In the genomic region with DNA sequence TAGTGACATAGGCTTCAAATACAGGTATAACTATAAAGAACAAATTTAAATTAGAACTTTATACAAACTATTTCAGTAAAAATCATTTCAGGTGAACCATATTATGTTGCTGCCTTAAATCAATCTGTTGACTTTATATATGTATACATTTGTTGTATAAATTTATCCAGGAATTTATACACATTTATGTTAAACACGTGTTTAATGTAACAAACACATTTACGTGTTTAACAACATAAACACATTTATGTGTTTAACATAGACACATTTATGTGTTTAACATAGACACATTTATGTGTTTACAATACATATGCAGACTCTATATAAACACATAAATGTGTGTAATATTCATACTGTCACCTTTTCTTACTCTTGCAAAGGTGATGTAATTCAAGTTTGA, we compare ENCODE assay signal across 1 cellular context.
TF ChIP-seq lines count a peak whose summit lies in the region.

No MANE protein-coding gene starts in this region.

TF ChIP-seq in K562, 482 proteins besides CTCF, POLR2A, EP300 and RAD21 (continued from another document and continues in another):
- TF ChIP-seq, protein P1, sequence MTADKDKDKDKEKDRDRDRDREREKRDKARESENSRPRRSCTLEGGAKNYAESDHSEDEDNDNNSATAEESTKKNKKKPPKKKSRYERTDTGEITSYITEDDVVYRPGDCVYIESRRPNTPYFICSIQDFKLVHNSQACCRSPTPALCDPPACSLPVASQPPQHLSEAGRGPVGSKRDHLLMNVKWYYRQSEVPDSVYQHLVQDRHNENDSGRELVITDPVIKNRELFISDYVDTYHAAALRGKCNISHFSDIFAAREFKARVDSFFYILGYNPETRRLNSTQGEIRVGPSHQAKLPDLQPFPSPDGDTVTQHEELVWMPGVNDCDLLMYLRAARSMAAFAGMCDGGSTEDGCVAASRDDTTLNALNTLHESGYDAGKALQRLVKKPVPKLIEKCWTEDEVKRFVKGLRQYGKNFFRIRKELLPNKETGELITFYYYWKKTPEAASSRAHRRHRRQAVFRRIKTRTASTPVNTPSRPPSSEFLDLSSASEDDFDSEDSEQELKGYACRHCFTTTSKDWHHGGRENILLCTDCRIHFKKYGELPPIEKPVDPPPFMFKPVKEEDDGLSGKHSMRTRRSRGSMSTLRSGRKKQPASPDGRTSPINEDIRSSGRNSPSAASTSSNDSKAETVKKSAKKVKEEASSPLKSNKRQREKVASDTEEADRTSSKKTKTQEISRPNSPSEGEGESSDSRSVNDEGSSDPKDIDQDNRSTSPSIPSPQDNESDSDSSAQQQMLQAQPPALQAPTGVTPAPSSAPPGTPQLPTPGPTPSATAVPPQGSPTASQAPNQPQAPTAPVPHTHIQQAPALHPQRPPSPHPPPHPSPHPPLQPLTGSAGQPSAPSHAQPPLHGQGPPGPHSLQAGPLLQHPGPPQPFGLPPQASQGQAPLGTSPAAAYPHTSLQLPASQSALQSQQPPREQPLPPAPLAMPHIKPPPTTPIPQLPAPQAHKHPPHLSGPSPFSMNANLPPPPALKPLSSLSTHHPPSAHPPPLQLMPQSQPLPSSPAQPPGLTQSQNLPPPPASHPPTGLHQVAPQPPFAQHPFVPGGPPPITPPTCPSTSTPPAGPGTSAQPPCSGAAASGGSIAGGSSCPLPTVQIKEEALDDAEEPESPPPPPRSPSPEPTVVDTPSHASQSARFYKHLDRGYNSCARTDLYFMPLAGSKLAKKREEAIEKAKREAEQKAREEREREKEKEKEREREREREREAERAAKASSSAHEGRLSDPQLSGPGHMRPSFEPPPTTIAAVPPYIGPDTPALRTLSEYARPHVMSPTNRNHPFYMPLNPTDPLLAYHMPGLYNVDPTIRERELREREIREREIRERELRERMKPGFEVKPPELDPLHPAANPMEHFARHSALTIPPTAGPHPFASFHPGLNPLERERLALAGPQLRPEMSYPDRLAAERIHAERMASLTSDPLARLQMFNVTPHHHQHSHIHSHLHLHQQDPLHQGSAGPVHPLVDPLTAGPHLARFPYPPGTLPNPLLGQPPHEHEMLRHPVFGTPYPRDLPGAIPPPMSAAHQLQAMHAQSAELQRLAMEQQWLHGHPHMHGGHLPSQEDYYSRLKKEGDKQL (CRISPR knock-in tag; IDR thresholded peaks at IDR 0.05; ENCODE audit: borderline replicate concordance), result no peak
- TF ChIP-seq, protein P2, sequence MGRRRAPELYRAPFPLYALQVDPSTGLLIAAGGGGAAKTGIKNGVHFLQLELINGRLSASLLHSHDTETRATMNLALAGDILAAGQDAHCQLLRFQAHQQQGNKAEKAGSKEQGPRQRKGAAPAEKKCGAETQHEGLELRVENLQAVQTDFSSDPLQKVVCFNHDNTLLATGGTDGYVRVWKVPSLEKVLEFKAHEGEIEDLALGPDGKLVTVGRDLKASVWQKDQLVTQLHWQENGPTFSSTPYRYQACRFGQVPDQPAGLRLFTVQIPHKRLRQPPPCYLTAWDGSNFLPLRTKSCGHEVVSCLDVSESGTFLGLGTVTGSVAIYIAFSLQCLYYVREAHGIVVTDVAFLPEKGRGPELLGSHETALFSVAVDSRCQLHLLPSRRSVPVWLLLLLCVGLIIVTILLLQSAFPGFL (CRISPR knock-in tag; IDR thresholded peaks at IDR 0.05), result no peak
- TF ChIP-seq ZNF507 (tag; conservative IDR thresholded peaks at IDR 0.05) (no peak), ETV1 (tag; conservative IDR thresholded peaks at IDR 0.05; ENCODE audit: low read depth) (no peak), ZNF444 (CRISPR knock-in tag; IDR thresholded peaks at IDR 0.05) (no peak), TAF15 (IDR thresholded peaks at IDR 0.05; ENCODE audit: low read depth, low read length) (no peak), BHLHE40 (IDR thresholded peaks at IDR 0.05; ENCODE audit: low read length) (no peak), BACH1 (tag; IDR thresholded peaks at IDR 0.05) (no peak), NR3C1 (CRISPR knock-in tag; IDR thresholded peaks at IDR 0.05) (no peak), ESRRA (IDR thresholded peaks at IDR 0.05; ENCODE audit: borderline replicate concordance, low read depth) (no peak), HIVEP1 (CRISPR knock-in tag; IDR thresholded peaks at IDR 0.05) (0 out of 2 replicates have a peak, but pooled peaks have one; percentile 40), RBM39 (optimal IDR thresholded peaks at IDR 0.05; ENCODE audit: low read depth, low read length) (no peak), POLR2AphosphoS2 (IDR thresholded peaks at IDR 0.05; ENCODE audit: low read length) (no peak), GATAD2B (IDR thresholded peaks at IDR 0.05; ENCODE audit: borderline replicate concordance) (no peak), SAFB (IDR thresholded peaks at IDR 0.05; ENCODE audit: borderline replicate concordance, low read depth, low read length) (no peak), ZNF140 (CRISPR knock-in tag; IDR thresholded peaks at IDR 0.05) (peak; percentile 98), ZNF165 (CRISPR knock-in tag; IDR thresholded peaks at IDR 0.05; ENCODE audit: borderline replicate concordance) (no peak), ELF2 (CRISPR knock-in tag; IDR thresholded peaks at IDR 0.05) (no peak), HMG20A (CRISPR knock-in tag; conservative IDR thresholded peaks at IDR 0.05) (no peak), NCOA4 (IDR thresholded peaks at IDR 0.05; ENCODE audit: partially characterized antibody) (no peak), HDAC2 (IDR thresholded peaks at IDR 0.05) (no peak), TCF7 (IDR thresholded peaks at IDR 0.05; ENCODE audit: borderline replicate concordance) (no peak), SAFB2 (IDR thresholded peaks at IDR 0.05; ENCODE audit: borderline replicate concordance, low read depth, low read length, severe bottlenecking) (no peak), ZNF408 (CRISPR knock-in tag; IDR thresholded peaks at IDR 0.05; ENCODE audit: low read depth) (peak; percentile 96), TEAD2 (tag; IDR thresholded peaks at IDR 0.05) (no peak), ZSCAN29 (IDR thresholded peaks at IDR 0.05) (no peak), LEF1 (IDR thresholded peaks at IDR 0.05) (no peak), ZNF57 (CRISPR knock-in tag; IDR thresholded peaks at IDR 0.05) (no peak), RFX5 (IDR thresholded peaks at IDR 0.05; ENCODE audit: low read depth, low read length) (no peak), ZNF217 (CRISPR knock-in tag; IDR thresholded peaks at IDR 0.05) (no peak)
- TF ChIP-seq, protein P3, sequence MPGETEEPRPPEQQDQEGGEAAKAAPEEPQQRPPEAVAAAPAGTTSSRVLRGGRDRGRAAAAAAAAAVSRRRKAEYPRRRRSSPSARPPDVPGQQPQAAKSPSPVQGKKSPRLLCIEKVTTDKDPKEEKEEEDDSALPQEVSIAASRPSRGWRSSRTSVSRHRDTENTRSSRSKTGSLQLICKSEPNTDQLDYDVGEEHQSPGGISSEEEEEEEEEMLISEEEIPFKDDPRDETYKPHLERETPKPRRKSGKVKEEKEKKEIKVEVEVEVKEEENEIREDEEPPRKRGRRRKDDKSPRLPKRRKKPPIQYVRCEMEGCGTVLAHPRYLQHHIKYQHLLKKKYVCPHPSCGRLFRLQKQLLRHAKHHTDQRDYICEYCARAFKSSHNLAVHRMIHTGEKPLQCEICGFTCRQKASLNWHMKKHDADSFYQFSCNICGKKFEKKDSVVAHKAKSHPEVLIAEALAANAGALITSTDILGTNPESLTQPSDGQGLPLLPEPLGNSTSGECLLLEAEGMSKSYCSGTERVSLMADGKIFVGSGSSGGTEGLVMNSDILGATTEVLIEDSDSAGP (CRISPR knock-in tag; IDR thresholded peaks at IDR 0.05), result no peak
- TF ChIP-seq, protein P4, sequence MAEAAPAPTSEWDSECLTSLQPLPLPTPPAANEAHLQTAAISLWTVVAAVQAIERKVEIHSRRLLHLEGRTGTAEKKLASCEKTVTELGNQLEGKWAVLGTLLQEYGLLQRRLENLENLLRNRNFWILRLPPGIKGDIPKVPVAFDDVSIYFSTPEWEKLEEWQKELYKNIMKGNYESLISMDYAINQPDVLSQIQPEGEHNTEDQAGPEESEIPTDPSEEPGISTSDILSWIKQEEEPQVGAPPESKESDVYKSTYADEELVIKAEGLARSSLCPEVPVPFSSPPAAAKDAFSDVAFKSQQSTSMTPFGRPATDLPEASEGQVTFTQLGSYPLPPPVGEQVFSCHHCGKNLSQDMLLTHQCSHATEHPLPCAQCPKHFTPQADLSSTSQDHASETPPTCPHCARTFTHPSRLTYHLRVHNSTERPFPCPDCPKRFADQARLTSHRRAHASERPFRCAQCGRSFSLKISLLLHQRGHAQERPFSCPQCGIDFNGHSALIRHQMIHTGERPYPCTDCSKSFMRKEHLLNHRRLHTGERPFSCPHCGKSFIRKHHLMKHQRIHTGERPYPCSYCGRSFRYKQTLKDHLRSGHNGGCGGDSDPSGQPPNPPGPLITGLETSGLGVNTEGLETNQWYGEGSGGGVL (CRISPR knock-in tag; IDR thresholded peaks at IDR 0.05), result no peak
- TF ChIP-seq, protein P5, sequence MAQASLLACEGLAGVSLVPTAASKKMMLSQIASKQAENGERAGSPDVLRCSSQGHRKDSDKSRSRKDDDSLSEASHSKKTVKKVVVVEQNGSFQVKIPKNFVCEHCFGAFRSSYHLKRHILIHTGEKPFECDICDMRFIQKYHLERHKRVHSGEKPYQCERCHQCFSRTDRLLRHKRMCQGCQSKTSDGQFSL (CRISPR knock-in tag; IDR thresholded peaks at IDR 0.05), result no peak
- TF ChIP-seq, protein P5 (tag; IDR thresholded peaks at IDR 0.05), result no peak
- TF ChIP-seq, protein P6, sequence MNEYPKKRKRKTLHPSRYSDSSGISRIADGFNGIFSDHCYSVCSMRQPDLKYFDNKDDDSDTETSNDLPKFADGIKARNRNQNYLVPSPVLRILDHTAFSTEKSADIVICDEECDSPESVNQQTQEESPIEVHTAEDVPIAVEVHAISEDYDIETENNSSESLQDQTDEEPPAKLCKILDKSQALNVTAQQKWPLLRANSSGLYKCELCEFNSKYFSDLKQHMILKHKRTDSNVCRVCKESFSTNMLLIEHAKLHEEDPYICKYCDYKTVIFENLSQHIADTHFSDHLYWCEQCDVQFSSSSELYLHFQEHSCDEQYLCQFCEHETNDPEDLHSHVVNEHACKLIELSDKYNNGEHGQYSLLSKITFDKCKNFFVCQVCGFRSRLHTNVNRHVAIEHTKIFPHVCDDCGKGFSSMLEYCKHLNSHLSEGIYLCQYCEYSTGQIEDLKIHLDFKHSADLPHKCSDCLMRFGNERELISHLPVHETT (CRISPR knock-in tag; conservative IDR thresholded peaks at IDR 0.05 in 1 of 2, IDR thresholded peaks at IDR 0.05 in 1 of 2), result no peak
- TF ChIP-seq, protein P7, sequence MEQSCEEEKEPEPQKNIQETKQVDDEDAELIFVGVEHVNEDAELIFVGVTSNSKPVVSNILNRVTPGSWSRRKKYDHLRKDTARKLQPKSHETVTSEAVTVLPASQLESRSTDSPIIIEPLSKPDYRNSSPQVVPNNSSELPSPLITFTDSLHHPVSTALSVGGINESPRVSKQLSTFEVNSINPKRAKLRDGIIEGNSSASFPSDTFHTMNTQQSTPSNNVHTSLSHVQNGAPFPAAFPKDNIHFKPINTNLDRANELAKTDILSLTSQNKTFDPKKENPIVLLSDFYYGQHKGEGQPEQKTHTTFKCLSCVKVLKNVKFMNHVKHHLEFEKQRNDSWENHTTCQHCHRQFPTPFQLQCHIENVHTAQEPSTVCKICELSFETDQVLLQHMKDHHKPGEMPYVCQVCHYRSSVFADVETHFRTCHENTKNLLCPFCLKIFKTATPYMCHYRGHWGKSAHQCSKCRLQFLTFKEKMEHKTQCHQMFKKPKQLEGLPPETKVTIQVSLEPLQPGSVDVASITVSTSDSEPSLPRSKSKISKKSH (CRISPR knock-in tag; IDR thresholded peaks at IDR 0.05), result no peak
- TF ChIP-seq, protein P8, sequence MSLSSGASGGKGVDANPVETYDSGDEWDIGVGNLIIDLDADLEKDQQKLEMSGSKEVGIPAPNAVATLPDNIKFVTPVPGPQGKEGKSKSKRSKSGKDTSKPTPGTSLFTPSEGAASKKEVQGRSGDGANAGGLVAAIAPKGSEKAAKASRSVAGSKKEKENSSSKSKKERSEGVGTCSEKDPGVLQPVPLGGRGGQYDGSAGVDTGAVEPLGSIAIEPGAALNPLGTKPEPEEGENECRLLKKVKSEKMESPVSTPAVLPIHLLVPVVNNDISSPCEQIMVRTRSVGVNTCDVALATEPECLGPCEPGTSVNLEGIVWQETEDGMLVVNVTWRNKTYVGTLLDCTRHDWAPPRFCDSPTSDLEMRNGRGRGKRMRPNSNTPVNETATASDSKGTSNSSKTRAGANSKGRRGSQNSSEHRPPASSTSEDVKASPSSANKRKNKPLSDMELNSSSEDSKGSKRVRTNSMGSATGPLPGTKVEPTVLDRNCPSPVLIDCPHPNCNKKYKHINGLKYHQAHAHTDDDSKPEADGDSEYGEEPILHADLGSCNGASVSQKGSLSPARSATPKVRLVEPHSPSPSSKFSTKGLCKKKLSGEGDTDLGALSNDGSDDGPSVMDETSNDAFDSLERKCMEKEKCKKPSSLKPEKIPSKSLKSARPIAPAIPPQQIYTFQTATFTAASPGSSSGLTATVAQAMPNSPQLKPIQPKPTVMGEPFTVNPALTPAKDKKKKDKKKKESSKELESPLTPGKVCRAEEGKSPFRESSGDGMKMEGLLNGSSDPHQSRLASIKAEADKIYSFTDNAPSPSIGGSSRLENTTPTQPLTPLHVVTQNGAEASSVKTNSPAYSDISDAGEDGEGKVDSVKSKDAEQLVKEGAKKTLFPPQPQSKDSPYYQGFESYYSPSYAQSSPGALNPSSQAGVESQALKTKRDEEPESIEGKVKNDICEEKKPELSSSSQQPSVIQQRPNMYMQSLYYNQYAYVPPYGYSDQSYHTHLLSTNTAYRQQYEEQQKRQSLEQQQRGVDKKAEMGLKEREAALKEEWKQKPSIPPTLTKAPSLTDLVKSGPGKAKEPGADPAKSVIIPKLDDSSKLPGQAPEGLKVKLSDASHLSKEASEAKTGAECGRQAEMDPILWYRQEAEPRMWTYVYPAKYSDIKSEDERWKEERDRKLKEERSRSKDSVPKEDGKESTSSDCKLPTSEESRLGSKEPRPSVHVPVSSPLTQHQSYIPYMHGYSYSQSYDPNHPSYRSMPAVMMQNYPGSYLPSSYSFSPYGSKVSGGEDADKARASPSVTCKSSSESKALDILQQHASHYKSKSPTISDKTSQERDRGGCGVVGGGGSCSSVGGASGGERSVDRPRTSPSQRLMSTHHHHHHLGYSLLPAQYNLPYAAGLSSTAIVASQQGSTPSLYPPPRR (CRISPR knock-in tag; IDR thresholded peaks at IDR 0.05; ENCODE audit: borderline replicate concordance), result no peak
